In the genomic region with DNA sequence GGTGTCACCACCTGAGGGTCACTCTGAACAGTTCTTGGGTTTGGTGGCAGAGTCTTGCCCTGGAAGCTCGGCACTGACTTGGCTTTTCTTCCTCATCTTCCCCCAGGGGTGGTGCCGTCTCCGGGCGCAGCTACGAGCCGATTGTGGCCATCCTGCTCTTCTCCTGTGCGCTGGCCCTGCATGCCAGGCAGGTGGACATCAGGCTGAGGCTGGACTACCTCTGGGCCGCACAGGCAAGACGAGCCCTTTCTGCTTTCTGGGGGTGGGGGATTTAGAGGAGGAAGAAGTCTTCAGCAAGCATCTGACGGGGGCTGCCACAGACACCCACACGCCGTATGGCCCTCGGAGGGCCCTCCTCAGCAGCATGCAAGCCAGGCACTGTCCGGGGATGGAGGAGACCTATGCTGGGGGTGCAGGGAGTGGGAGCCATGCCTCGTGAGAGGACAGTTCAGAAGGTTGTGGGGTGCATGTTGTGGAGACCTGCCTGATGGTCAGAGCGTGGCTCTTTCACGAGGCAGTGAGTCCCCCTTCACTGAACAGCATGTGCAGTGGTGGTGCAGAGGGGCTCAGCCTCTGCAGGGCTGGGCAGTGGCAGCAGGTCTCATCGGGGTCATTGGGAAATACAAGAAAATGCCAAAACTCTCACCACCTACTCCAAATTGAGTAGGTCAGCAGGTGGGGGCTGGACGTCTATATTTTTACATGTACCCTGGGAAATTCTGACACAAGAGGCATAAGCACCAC, we compare ENCODE assay signal across 15 cellular contexts.
DNase-seq lines count a peak whose midpoint lies in the region; TF ChIP-seq lines count a peak whose summit lies in the region.
"Had no signal": no experiment of that assay in that cellular context is flagged by ENCODE, and none has a peak within 500 bp of the region (broad histone marks: within the 10 kb centered on the region; RNA-seq: fewer than 3 reads in every experiment).

No MANE protein-coding gene starts in this region.

- H3K4me1 Mint-ChIP-seq in osteocyte (ENCODE audit: unreplicated experiment), result no peaks in the 10 kb centered on the region
- H3K4me1 Mint-ChIP-seq: CD4-positive, alpha-beta memory T cell had no signal

- no peaks in the 10 kb centered on the region for H3K9me3 Mint-ChIP-seq in osteocyte (ENCODE audit: unreplicated experiment)
- H3K9me3 Mint-ChIP-seq: CD4-positive, alpha-beta memory T cell had no signal

- H3K36me3 Mint-ChIP-seq in osteocyte (ENCODE audit: unreplicated experiment), result no peaks in the 10 kb centered on the region
- H3K36me3 Mint-ChIP-seq: CD4-positive, alpha-beta memory T cell had no signal

- H3K27me3 Mint-ChIP-seq in osteocyte (ENCODE audit: unreplicated experiment), result no peaks in the 10 kb centered on the region

- intact Hi-C loops in left ventricle myocardium inferior (cut with micrococcal nuclease), result no loop called here

- H3K4me3 ChIP-seq in right atrium auricular region (no peak overlapping the region), left ventricle myocardium inferior (no peak overlapping the region)

- H3K4me1 ChIP-seq in right atrium auricular region (no peaks in the 10 kb centered on the region), left ventricle myocardium inferior (peaks cover 21% of the 10 kb centered on the region)
- H3K4me1 ChIP-seq: BE2C had no signal

- no peak overlapping the region for H3K4me3 Mint-ChIP-seq in osteocyte (ENCODE audit: unreplicated experiment)
- H3K4me3 Mint-ChIP-seq: CD4-positive, alpha-beta memory T cell had no signal

- no peaks in the 10 kb centered on the region for H3K36me3 ChIP-seq in right atrium auricular region
- peaks cover under 1% of the 10 kb centered on the region for H3K36me3 ChIP-seq in left ventricle myocardium inferior
- H3K36me3 ChIP-seq: BE2C had no signal

- H3K9me3 ChIP-seq in right atrium auricular region, result no peaks in the 10 kb centered on the region
- no peaks in the 10 kb centered on the region for H3K9me3 ChIP-seq in left ventricle myocardium inferior (replicated peaks)
- H3K9me3 ChIP-seq: BE2C had no signal

- H3K27me3 ChIP-seq in right atrium auricular region (no peaks in the 10 kb centered on the region), left ventricle myocardium inferior (ENCODE audit: low read depth) (no peaks in the 10 kb centered on the region)
- H3K27me3 ChIP-seq: BE2C had no signal

- H3K27ac ChIP-seq in right atrium auricular region, result no peak overlapping the region
- no peak overlapping the region for H3K27ac ChIP-seq in left ventricle myocardium inferior (replicated peaks)

- DNase-seq in right atrium auricular region (ENCODE audit: low spot score) (peak; percentile 38), left ventricle myocardium inferior (no peak), ecto neural progenitor cell (ENCODE audit: low spot score) (peak; percentile 36), osteocyte (ENCODE audit: extremely low spot score, unreplicated experiment) (peak; percentile 69), hepatic stellate cell (ENCODE audit: low spot score) (no peak), hippocampal formation (lab: John Stamatoyannopoulos, UW) (no peak), NCI-H1417 (lab: John Stamatoyannopoulos, UW) (no peak)
- DNase-seq: BE2C; CD4-positive, alpha-beta memory T cell; GF-D8; KBM-7; NCI-H1092; NCI-H1694; NCI-H446; PC-3 had no signal

- H3K27ac Mint-ChIP-seq in osteocyte (ENCODE audit: unreplicated experiment), result no peak overlapping the region

- TF ChIP-seq CTCF in right atrium auricular region (IDR thresholded peaks at IDR 0.05) (no peak), left ventricle myocardium inferior (IDR thresholded peaks at IDR 0.05; ENCODE audit: borderline replicate concordance) (no peak), osteocyte (IDR thresholded peaks at IDR 0.05) (no peak)

Comparison
In these comparisons a context has a peak if more than half of its experiments do, and no peak if none do; other contexts are left out.
1. DNase-seq: peak in right atrium auricular region (single experiment), ecto neural progenitor cell (single experiment) and osteocyte (single experiment); none in left ventricle myocardium inferior (single experiment), hepatic stellate cell (single experiment), hippocampal formation (0 of 2) and NCI-H1417 (0 of 3).